9 cellular contexts compared by ENCODE assay signal in the genomic region with DNA sequence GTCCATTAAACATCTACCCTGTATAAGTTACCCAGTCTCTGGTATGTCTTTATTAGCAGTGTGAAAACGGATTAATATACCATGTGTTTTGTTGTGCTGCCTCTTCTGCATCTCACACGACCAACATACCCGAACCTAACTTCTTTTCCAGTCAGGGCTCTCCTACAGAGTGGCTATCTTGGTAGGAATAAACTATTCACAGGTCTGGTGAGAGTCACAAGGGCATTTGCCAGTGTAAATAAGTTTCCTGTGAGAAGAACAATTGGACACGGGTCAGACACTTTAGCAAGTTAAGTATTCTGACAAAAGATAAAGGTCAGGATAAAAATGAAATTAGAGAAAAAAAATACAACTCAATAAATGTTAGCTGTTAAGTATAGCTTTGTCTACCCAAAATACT.
DNase-seq lines count a peak whose midpoint lies in the region; ATAC-seq and TF ChIP-seq lines count a peak whose summit lies in the region.
"Had no signal": no experiment of that assay in that cellular context is flagged by ENCODE, and none has a peak within 500 bp of the region (broad histone marks: within the 10 kb centered on the region; RNA-seq: fewer than 3 reads in every experiment).

No MANE protein-coding gene starts in this region.

- no peaks in the 10 kb centered on the region for H3K36me3 Mint-ChIP-seq in activated T-cell treated with anti-CD3 and anti-CD28 coated beads, Interleukin-2, amount 50 U/mL, for 4 hours (ENCODE audit: insufficient read depth)

- no peaks in the 10 kb centered on the region for H3K4me1 Mint-ChIP-seq in activated T-cell treated with anti-CD3 and anti-CD28 coated beads, Interleukin-2, amount 50 U/mL, for 4 hours (ENCODE audit: low read depth)

- TF ChIP-seq CTCF in RWPE2 (IDR thresholded peaks at IDR 0.05; ENCODE audit: poor library complexity, severe bottlenecking): no peak
- TF ChIP-seq CTCF in stomach (IDR thresholded peaks at IDR 0.05): no peak

- no peaks in the 10 kb centered on the region for H3K36me3 ChIP-seq in RWPE2 (ENCODE audit: low read depth)
- H3K36me3 ChIP-seq in stomach: no peaks in the 10 kb centered on the region

- ATAC-seq in GM19395 (IDR thresholded peaks at IDR 0.05; ENCODE audit: unreplicated experiment) (peak; percentile 0), RWPE2 (ENCODE audit: low read depth) (no peak; the same call in 2 of the 3 replicates), left ventricle myocardium superior (peak; percentile 24), GM21786 (IDR thresholded peaks at IDR 0.05; ENCODE audit: unreplicated experiment) (no peak)
- no peak for ATAC-seq in activated T-cell treated with anti-CD3 and anti-CD28 coated beads, Interleukin-2, amount 50 U/mL, for 4 hours

- peaks cover 12% of the 10 kb centered on the region for H3K4me1 ChIP-seq in RWPE2 (ENCODE audit: insufficient read depth, poor library complexity, severe bottlenecking)
- H3K4me1 ChIP-seq in stomach: peaks cover 0 to 15% (median 6%) of the 10 kb centered on the region in 4 donors

- H3K27me3 Mint-ChIP-seq in activated T-cell treated with anti-CD3 and anti-CD28 coated beads, Interleukin-2, amount 50 U/mL, for 4 hours (ENCODE audit: low read depth): no peaks in the 10 kb centered on the region

- TF ChIP-seq EP300 in stomach (IDR thresholded peaks at IDR 0.05): no peak

- peaks cover 15% of the 10 kb centered on the region for H3K9me3 Mint-ChIP-seq in activated T-cell treated with anti-CD3 and anti-CD28 coated beads, Interleukin-2, amount 50 U/mL, for 4 hours

- intact Hi-C loops in left ventricle myocardium superior (cut with micrococcal nuclease) (no loop called here), stomach (cut with DNase I; ENCODE audit: low total_unique reads) (no loop called here)

- WGBS in stomach, 5 donors: 56 to 79% (median 74%) methylated on average over 4 of the region's 4 CpGs

- H3K4me3 ChIP-seq in RWPE2 (ENCODE audit: severe bottlenecking): no peak overlapping the region
- H3K4me3 ChIP-seq in stomach: no peak overlapping the region

- H3K4me3 Mint-ChIP-seq in activated T-cell treated with anti-CD3 and anti-CD28 coated beads, Interleukin-2, amount 50 U/mL, for 4 hours: no peak overlapping the region

- DNase-seq in RWPE2 (ENCODE audit: low spot score) (no peak), left ventricle myocardium superior (no peak), stomach (no peak), epidermal melanocyte (ENCODE audit: insufficient read length, low spot score) (no peak), T1000 (lab: John Stamatoyannopoulos, UW) (no peak)
- no peak for DNase-seq in activated T-cell treated with anti-CD3 and anti-CD28 coated beads, Interleukin-2, amount 50 U/mL, for 4 hours
- DNase-seq: stimulated activated naive CD4-positive, alpha-beta T cell treated with Interleukin-2 at 50 U/mL for 16 hours had no signal

- H3K27ac ChIP-seq in RWPE2 (ENCODE audit: poor library complexity, severe bottlenecking): peak overlapping the region; percentile 61
- H3K27ac ChIP-seq in stomach: peak overlapping the region in 3 of 5 donors; percentile 11 to 33 (median 14)

- H3K27me3 ChIP-seq in RWPE2 (ENCODE audit: insufficient read depth, poor library complexity, severe bottlenecking) (no peaks in the 10 kb centered on the region), stomach (no peaks in the 10 kb centered on the region)

- TF ChIP-seq POLR2A in stomach (IDR thresholded peaks at IDR 0.05): no peak

- H3K9me3 ChIP-seq in RWPE2 (ENCODE audit: severe bottlenecking) (no peaks in the 10 kb centered on the region), stomach (no peaks in the 10 kb centered on the region)

Comparison
In these comparisons a context has a peak if more than half of its experiments do, and no peak if none do; other contexts are left out.
1. ATAC-seq: peak in GM19395 (single experiment) and left ventricle myocardium superior (single experiment); none in RWPE2 (single experiment), GM21786 (single experiment) and activated T-cell treated with anti-CD3 and anti-CD28 coated beads, Interleukin-2, amount 50 U/mL, for 4 hours (0 of 2).